In the genomic region with DNA sequence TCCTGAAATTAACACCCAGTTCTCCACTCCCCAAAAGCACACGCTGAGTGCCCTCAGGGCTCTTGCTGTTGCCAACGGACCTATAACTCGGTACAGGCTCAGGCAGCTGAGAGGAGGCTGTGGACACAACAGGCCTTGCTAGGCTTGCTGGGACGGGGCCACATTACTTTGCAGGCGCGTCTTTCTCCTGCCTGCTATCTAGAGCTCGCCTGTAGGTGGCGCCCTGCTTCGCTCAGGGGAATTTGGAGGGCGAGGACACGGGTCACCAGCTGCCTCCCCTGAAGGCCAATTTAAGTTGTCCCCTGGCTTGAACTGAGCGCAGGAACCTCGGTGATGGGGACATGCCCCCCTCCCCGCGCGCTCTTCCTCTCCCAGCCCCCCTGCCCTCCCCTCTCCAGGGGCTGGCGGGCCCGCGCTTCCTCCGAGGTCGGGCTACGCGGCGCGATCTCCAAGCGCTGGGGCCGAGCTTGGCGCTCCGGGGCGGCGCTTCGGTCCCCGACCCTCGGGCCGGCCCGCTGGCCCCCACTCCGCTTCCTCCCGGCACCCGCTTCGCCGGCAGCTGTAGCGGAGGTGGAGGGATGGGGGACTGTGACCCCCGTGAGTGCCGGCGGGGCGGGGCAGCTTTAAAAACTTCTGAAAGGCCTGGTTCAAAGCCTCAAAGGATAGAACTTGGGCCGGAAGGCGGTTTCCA, we compare ENCODE assay signal across 8 cellular contexts. TPM values are rescaled to one million over a fixed set of nuclear protein-coding genes. Genes with fewer than 3 reads are reported as not detected.
A peak's percentile ranks its signal among the peaks of the same experiment; 100 is the strongest.
DNase-seq lines count a peak whose midpoint lies in the region; ATAC-seq and FAIRE-seq lines count a peak whose summit lies in the region.

No MANE protein-coding gene starts in this region.

- H3K36me3 ChIP-seq in SJCRH30 (no peaks in the 10 kb centered on the region), neuron (ENCODE audit: insufficient read depth, low read length) (no peaks in the 10 kb centered on the region), stomach smooth muscle (ENCODE audit: control insufficient read depth in 2 of 2, insufficient read depth in 2 of 2, low read length in 2 of 2) (no peaks in the 10 kb centered on the region)

- no peak for FAIRE-seq in frontal cortex (lab: Jason Lieb, UNC)

- H3K9me3 ChIP-seq in SJCRH30 (replicated peaks) (no peaks in the 10 kb centered on the region), neuron (ENCODE audit: low read length) (no peaks in the 10 kb centered on the region), stomach smooth muscle (ENCODE audit: control insufficient read depth in 2 of 2, low read length in 2 of 2) (no peaks in the 10 kb centered on the region)

- peak; percentile 68 for DNase-seq in DMS 273 treated with DMSO at 0.1 percent for 48 hours (lab: John Stamatoyannopoulos, UW)
- peak; percentile 88 for DNase-seq in LoVo (ENCODE audit: low spot score)
- DNase-seq in SJCRH30: peak; percentile 77 to 91
- DNase-seq in activated naive CD4-positive, alpha-beta T cell (lab: John Stamatoyannopoulos, UW): peak; percentile 79 to 89 (median 85)
- peak; percentile 84 to 85 for DNase-seq in frontal cortex (ENCODE audit: low spot score in 2 of 2)

- H2AFZ ChIP-seq in neuron (ENCODE audit: low read depth, low read length): peak overlapping the region; percentile 89

- ATAC-seq in GM21786 (IDR thresholded peaks at IDR 0.05; ENCODE audit: unreplicated experiment): peak; percentile 89

- H3K27me3 ChIP-seq in SJCRH30 (no peaks in the 10 kb centered on the region; the same call in 1 of the 2 replicates), neuron (ENCODE audit: insufficient read depth, low read length) (peaks cover 50% of the 10 kb centered on the region), stomach smooth muscle (ENCODE audit: control insufficient read depth in 1 of 2, insufficient read depth in 2 of 2, low read length in 2 of 2) (no peaks in the 10 kb centered on the region)

- peak overlapping the region; percentile 64 for H3K4me3 ChIP-seq in SJCRH30
- peak overlapping the region; percentile 36 for H3K4me3 ChIP-seq in neuron (ENCODE audit: low read length)
- H3K4me3 ChIP-seq in stomach smooth muscle (ENCODE audit: low read length in 2 of 2): peak overlapping the region; percentile 73 to 81

- H3K4me1 ChIP-seq in SJCRH30: no peaks in the 10 kb centered on the region
- no peaks in the 10 kb centered on the region for H3K4me1 ChIP-seq in neuron (ENCODE audit: insufficient read depth, low read length)
- H3K4me1 ChIP-seq in stomach smooth muscle (ENCODE audit: control insufficient read depth, insufficient read depth, low read length): peaks cover 18% of the 10 kb centered on the region

- peak overlapping the region; percentile 84 to 87 for H3K9ac ChIP-seq in stomach smooth muscle (ENCODE audit: low read length in 2 of 2)

- peak overlapping the region; percentile 52 for H3K27ac ChIP-seq in SJCRH30
- H3K27ac ChIP-seq in stomach smooth muscle (ENCODE audit: low read length): peak overlapping the region; percentile 90

RNA-seq across cellular contexts. Expression of a gene that starts 32.4 kb away (rescaled TPM):
- total RNA-seq in SJCRH30 (2014; rRNA removed; shearing (Covaris generic)): 21.1 and 23.9 TPM in 2 replicates
- 35.5 TPM for total RNA-seq in frontal cortex

Comparison
In these comparisons a context has a peak if more than half of its experiments do, and no peak if none do; other contexts are left out.
1. Peak in every context shown above with its lines: DNase-seq, ATAC-seq, H3K4me3 ChIP-seq and H3K27ac ChIP-seq.